In the genomic region with DNA sequence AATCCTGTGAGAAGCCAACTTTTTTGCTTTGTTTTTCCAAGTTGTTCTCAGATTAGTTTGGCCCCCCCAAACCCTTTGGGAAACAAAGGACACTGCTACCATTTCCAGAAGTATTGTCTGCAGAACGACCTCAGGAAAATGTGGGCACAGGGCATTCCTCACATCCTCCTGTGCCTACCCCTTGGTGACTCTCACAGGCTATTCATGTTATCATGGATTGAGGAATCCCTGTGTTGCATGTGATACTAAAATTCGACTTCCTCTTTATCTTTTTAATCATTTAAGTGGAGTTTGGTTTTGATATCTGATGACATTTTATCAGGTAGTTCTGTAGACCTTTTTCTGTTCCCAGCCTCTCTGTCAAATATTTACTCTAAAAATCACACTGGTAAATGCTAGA, we compare ENCODE assay signal across 25 cellular contexts.
"Had no signal": no experiment of that assay in that cellular context is flagged by ENCODE, and none has a peak within 500 bp of the region (broad histone marks: within the 10 kb centered on the region; RNA-seq: fewer than 3 reads in every experiment).

No MANE protein-coding gene starts in this region.

- ATAC-seq: foreskin keratinocyte; gastroesophageal sphincter; heart left ventricle; left cardiac atrium; left lung; natural killer cell; right lobe of liver; stimulated activated naive B cell treated with anti-CD40 and anti-IgM and Interleukin-4, amounts not matched to agents 10 μg/mL and 1 μg/mL and 100 μg/mL, for 72 hours had no signal

- H3K27me3 ChIP-seq: dorsolateral prefrontal cortex, esophagus muscularis mucosa, foreskin keratinocyte, gastroesophageal sphincter, heart left ventricle, hepatocyte, left lung, right lobe of liver, tibial nerve, upper lobe of left lung, uterus had no signal

- H3K36me3 Mint-ChIP-seq: natural killer cell; stimulated activated naive B cell treated with anti-CD40 and anti-IgM and Interleukin-4, amounts not matched to agents 10 μg/mL and 1 μg/mL and 100 μg/mL, for 72 hours had no signal

- H3K79me2 ChIP-seq: hepatocyte, parathyroid adenoma had no signal

- DNase-seq: cortex of kidney; dorsolateral prefrontal cortex; effector CD4-positive, alpha-beta T cell; foreskin keratinocyte; heart left ventricle; left cardiac atrium; left lung; natural killer cell; right lobe of liver; small intestine; stimulated activated CD4-positive, alpha-beta T cell treated with anti-CD3 and anti-CD28 coated beads, Interleukin-15, amount 100 ng/mL, for 24 hours; stimulated activated CD4-positive, alpha-beta T cell treated with anti-CD3 and anti-CD28 coated beads, Interleukin-2, amount 100 ng/mL, for 48 hours; stimulated activated naive B cell treated with anti-CD40 and anti-IgM and Interleukin-4, amounts not matched to agents 10 μg/mL and 1 μg/mL and 100 μg/mL, for 72 hours; upper lobe of left lung; uterus had no signal

- H3K27ac ChIP-seq: dorsolateral prefrontal cortex, esophagus muscularis mucosa, foreskin keratinocyte, gastroesophageal sphincter, heart left ventricle, hepatocyte, left lung, parathyroid adenoma, right lobe of liver, thoracic aorta, tibial nerve, upper lobe of left lung, uterus had no signal

- H3K27ac Mint-ChIP-seq: natural killer cell; progenitor cell of endocrine pancreas; stimulated activated naive B cell treated with anti-CD40 and anti-IgM and Interleukin-4, amounts not matched to agents 10 μg/mL and 1 μg/mL and 100 μg/mL, for 72 hours; stimulated activated naive CD8-positive, alpha-beta T cell treated with anti-CD3 and anti-CD28 coated beads, Interleukin-15, Interleukin-2, amounts not matched to agents 100 ng/mL and 50 ng/mL, for 24 hours had no signal

- FAIRE-seq: islet of Langerhans, small intestine had no signal

- H3K4me2 ChIP-seq: hepatocyte had no signal

- H3K9ac ChIP-seq: parathyroid adenoma had no signal

- H3K4me1 ChIP-seq: left lung, parathyroid adenoma, right lobe of liver, upper lobe of left lung, uterus had no signal

- H3K9me3 Mint-ChIP-seq: natural killer cell; neural crest cell; stimulated activated naive B cell treated with anti-CD40 and anti-IgM and Interleukin-4, amounts not matched to agents 10 μg/mL and 1 μg/mL and 100 μg/mL, for 72 hours; stimulated activated naive CD8-positive, alpha-beta T cell treated with anti-CD3 and anti-CD28 coated beads, Interleukin-15, Interleukin-2, amounts not matched to agents 100 ng/mL and 50 ng/mL, for 24 hours had no signal

- H3K4me3 Mint-ChIP-seq: natural killer cell; neural crest cell; stimulated activated naive B cell treated with anti-CD40 and anti-IgM and Interleukin-4, amounts not matched to agents 10 μg/mL and 1 μg/mL and 100 μg/mL, for 72 hours; stimulated activated naive CD8-positive, alpha-beta T cell treated with anti-CD3 and anti-CD28 coated beads, Interleukin-15, Interleukin-2, amounts not matched to agents 100 ng/mL and 50 ng/mL, for 24 hours had no signal

- H3K9me3 ChIP-seq: esophagus muscularis mucosa, gastroesophageal sphincter, heart left ventricle, left lung, right lobe of liver, thoracic aorta, tibial nerve, upper lobe of left lung, uterus had no signal

- H3K4me3 ChIP-seq: dorsolateral prefrontal cortex, esophagus muscularis mucosa, gastroesophageal sphincter, heart left ventricle, hepatocyte, left lung, right lobe of liver, thoracic aorta, tibial nerve, upper lobe of left lung, uterus had no signal

- H3K36me3 ChIP-seq: esophagus muscularis mucosa, gastroesophageal sphincter, heart left ventricle, left lung, right lobe of liver, thoracic aorta, tibial nerve, upper lobe of left lung, uterus had no signal

- H3K27me3 Mint-ChIP-seq: progenitor cell of endocrine pancreas had no signal

- H2AFZ ChIP-seq: hepatocyte, parathyroid adenoma had no signal
